26 cellular contexts compared by ENCODE assay signal in the genomic region with DNA sequence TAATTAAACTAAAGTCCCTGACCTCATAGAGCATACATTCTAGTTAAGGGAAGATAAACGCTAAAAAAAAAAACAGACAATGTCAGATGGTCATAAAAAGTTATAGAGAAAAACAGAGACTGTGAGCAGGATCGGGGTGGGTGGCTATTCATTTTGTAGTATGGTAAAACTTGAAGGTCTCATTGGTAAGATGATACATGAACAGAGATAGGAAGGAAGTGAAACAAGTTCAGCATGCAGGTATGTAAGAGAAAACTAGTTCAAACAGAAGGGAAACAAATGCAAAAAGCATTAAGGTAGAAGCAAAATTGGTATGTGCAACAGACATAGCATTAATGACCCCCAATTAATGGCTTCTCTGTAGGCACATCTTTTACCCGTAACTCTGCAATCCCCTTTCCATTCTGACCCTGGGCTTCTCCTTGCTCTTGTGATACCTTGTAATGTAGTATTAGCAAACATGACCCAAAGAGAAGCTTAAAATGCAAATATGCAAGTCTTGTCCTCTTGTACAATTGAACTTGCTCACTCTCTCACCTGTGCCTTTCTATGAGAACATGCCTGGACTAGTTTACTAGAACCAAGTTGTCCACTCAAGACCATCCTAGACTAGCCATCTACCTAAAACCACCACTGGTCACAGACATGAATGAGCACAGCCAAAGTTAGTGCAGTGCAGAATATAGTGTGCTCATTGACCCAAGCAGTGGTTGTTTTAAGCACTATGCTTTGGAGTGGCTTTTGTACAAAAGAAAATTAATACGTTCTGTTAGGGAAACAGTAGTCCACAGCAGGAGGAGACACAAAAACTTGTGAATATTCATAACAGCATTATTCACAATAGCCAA. TPM values are rescaled to one million over a fixed set of nuclear protein-coding genes. Genes with fewer than 3 reads are reported as not detected.
DNase-seq lines count a peak whose midpoint lies in the region; ATAC-seq, FAIRE-seq and TF ChIP-seq lines count a peak whose summit lies in the region.
"Had no signal": no experiment of that assay in that cellular context is flagged by ENCODE, and none has a peak within 500 bp of the region (broad histone marks: within the 10 kb centered on the region; RNA-seq: fewer than 3 reads in every experiment).

No MANE protein-coding gene starts in this region.

- RAD21 ChIA-PET in GM12878 (lab: Charles Lee; ENCODE audit: unreplicated experiment), result interaction anchor here (1.0 kb wide), 1 partner anchor 13 kb away, joined by 4 read pairs; no protein-coding TSS in a partner anchor

- no peak for TF ChIP-seq EP300 in GM12878 (IDR thresholded peaks at IDR 0.05; ENCODE audit: borderline replicate concordance in 1 of 2, control insufficient read depth in 1 of 2, low read depth in 2 of 2, low read length in 2 of 2)

- no TSS peak for BruUV-seq in MCF 10A (replicated peaks; lab: Mats Ljungman, UMichigan)
- no TSS peak for BruUV-seq in GM12878 (replicated peaks; lab: Mats Ljungman, UMichigan)

- no peak for TF ChIP-seq CTCF in MCF 10A (IDR thresholded peaks at IDR 0.05; ENCODE audit: unreplicated experiment)
- no peak for TF ChIP-seq CTCF in breast epithelium (IDR thresholded peaks at IDR 0.05)
- TF ChIP-seq CTCF in GM12878 (IDR thresholded peaks at IDR 0.05 in 2 of 3, conservative IDR thresholded peaks at IDR 0.05 in 1 of 3; ENCODE audit: control insufficient read depth in 2 of 3, extremely low read depth in 1 of 3, insufficient read depth in 1 of 3, low read depth in 3 of 3, low read length in 3 of 3), result no peak

- POLR2A ChIA-PET in MCF 10A (lab: Yijun Ruan, JAX), result interaction anchor here (0.6 to 0.7 kb wide), 2 partner anchors 10 to 909 kb away, joined by 3 to 4 read pairs; a partner anchor contains a TSS
- POLR2A ChIA-PET in GM12878 (lab: Charles Lee), result interaction anchor here (0.6 kb wide), 1 partner anchor 13 kb away, joined by 3 read pairs; no protein-coding TSS in a partner anchor

- H3K36me3 ChIP-seq in breast epithelium, result no peaks in the 10 kb centered on the region
- H3K36me3 ChIP-seq in GM12878 (ENCODE audit: control insufficient read depth in 2 of 2, insufficient read depth in 2 of 2, low read length in 1 of 2), result peaks cover 0 to 1% of the 10 kb centered on the region in 2 experiments; a peak in 2 of 4 replicates
- H3K36me3 ChIP-seq: esophagus squamous epithelium, pancreas had no signal

- H3K27me3 ChIP-seq in breast epithelium, result no peaks in the 10 kb centered on the region
- H3K27me3 ChIP-seq in GM12878 (replicated peaks in 1 of 2; ENCODE audit: control insufficient read depth in 2 of 2, insufficient read depth in 2 of 2, low read length in 1 of 2), result no peaks in the 10 kb centered on the region
- H3K27me3 ChIP-seq: BLaER1, esophagus squamous epithelium, pancreas, testis had no signal

- peaks cover 28% of the 10 kb centered on the region for H3K4me1 Mint-ChIP-seq in MCF 10A (ENCODE audit: insufficient read depth, unreplicated experiment)
- peaks cover 39 to 64% of the 10 kb centered on the region in 2 donors for H3K4me1 Mint-ChIP-seq in stimulated activated naive B cell treated with anti-CD40 and anti-IgM and Interleukin-4, amounts not matched to agents 10 μg/mL and 1 μg/mL and 100 μg/mL, for 72 hours

- no peaks in the 10 kb centered on the region for H3K36me3 Mint-ChIP-seq in MCF 10A (ENCODE audit: insufficient read depth, unreplicated experiment)
- H3K36me3 Mint-ChIP-seq in stimulated activated naive B cell treated with anti-CD40 and anti-IgM and Interleukin-4, amounts not matched to agents 10 μg/mL and 1 μg/mL and 100 μg/mL, for 72 hours, result peaks cover 5 to 22% of the 10 kb centered on the region in 2 donors

- in situ Hi-C loops in GM12878 (cut with MboI), result no loop called here

- no peaks in the 10 kb centered on the region for H4K20me1 ChIP-seq in GM12878 (ENCODE audit: control insufficient read depth, insufficient read depth)

- no peak overlapping the region for H2AFZ ChIP-seq in GM12878 (ENCODE audit: control insufficient read depth, low read depth, low read length)

- H3K27ac ChIP-seq in breast epithelium, result no peak overlapping the region
- no peak overlapping the region; the same call in 1 of the 2 replicates for H3K27ac ChIP-seq in GM12878 (ENCODE audit: control insufficient read depth, insufficient read depth)
- H3K27ac ChIP-seq: BLaER1, esophagus squamous epithelium, pancreas, testis, VCaP had no signal

- peak; percentile 64 for ATAC-seq in HG02678 (IDR thresholded peaks at IDR 0.05; ENCODE audit: unreplicated experiment)
- peak; percentile 62 for ATAC-seq in GM12878
- ATAC-seq in stimulated activated naive B cell treated with anti-CD40 and anti-IgM and Interleukin-4, amounts not matched to agents 10 μg/mL and 1 μg/mL and 100 μg/mL, for 72 hours (replicated peaks), result peak; percentile 68 to 80
- ATAC-seq: naive thymus-derived CD8-positive, alpha-beta T cell; pancreas; sciatic nerve; T-helper 17 cell had no signal

- H3K9me3 ChIP-seq in breast epithelium, result no peaks in the 10 kb centered on the region
- H3K9me3 ChIP-seq in GM12878 (replicated peaks; ENCODE audit: control insufficient read depth, insufficient read depth, low read length), result no peaks in the 10 kb centered on the region; the same call in 2 of the 3 replicates
- H3K9me3 ChIP-seq: esophagus squamous epithelium, pancreas, testis had no signal

- H3K4me1 ChIP-seq in breast epithelium (no peaks in the 10 kb centered on the region), GM12878 (ENCODE audit: control insufficient read depth, insufficient read depth, low read length) (peaks cover 17% of the 10 kb centered on the region)
- H3K4me1 ChIP-seq: testis had no signal

- H3K9ac ChIP-seq in GM12878 (ENCODE audit: control insufficient read depth, insufficient read depth, low read length), result no peak overlapping the region
- H3K9ac ChIP-seq: BLaER1 had no signal

- TF ChIP-seq POLR2A in breast epithelium (IDR thresholded peaks at IDR 0.05) (no peak), GM12878 (IDR thresholded peaks at IDR 0.05; ENCODE audit: low read depth, low read length) (no peak)

- WGBS in GM12878 (ENCODE audit: insufficient coverage, insufficient replicate concordance, low lambda C conversion rate, missing lambda C conversion rate), result 81% methylated on average over 4 of the region's 4 CpGs

- peaks cover 9% of the 10 kb centered on the region for H3K9me3 Mint-ChIP-seq in MCF 10A (ENCODE audit: unreplicated experiment)
- peaks cover 2 to 5% of the 10 kb centered on the region in 2 donors for H3K9me3 Mint-ChIP-seq in stimulated activated naive B cell treated with anti-CD40 and anti-IgM and Interleukin-4, amounts not matched to agents 10 μg/mL and 1 μg/mL and 100 μg/mL, for 72 hours

- peak overlapping the region; percentile 65 for H3K27ac Mint-ChIP-seq in MCF 10A (ENCODE audit: low read depth, unreplicated experiment)
- H3K27ac Mint-ChIP-seq in stimulated activated naive B cell treated with anti-CD40 and anti-IgM and Interleukin-4, amounts not matched to agents 10 μg/mL and 1 μg/mL and 100 μg/mL, for 72 hours, result no peak overlapping the region
- H3K27ac Mint-ChIP-seq: T-helper 17 cell had no signal

- intact Hi-C loops in MCF 10A (cut with micrococcal nuclease) (no loop called here), breast epithelium (cut with DNase I; ENCODE audit: low total_unique reads) (no loop called here), GM12878 (cut with micrococcal nuclease; ENCODE audit: unreplicated experiment) (no loop called here), cardiac septum (cut with DNase I) (no loop called here)

- SMC1A ChIA-PET in GM12878 (lab: Charles Lee; ENCODE audit: uncharacterized antibody, unreplicated experiment), result interaction anchor here (0.5 to 1.4 kb wide), 3 partner anchors 18 to 181 kb away, joined by 3 to 4 read pairs (median 3); no protein-coding TSS in a partner anchor

- peak; percentile 4 for DNase-seq in MCF 10A (ENCODE audit: unreplicated experiment)
- DNase-seq in breast epithelium (ENCODE audit: low spot score in 2 of 2), result no peak
- no peak for DNase-seq in GM12878 (ENCODE audit: low read depth, low spot score)
- DNase-seq in stimulated activated naive B cell treated with anti-CD40 and anti-IgM and Interleukin-4, amounts not matched to agents 10 μg/mL and 1 μg/mL and 100 μg/mL, for 72 hours, result no peak
- no peak for DNase-seq in cardiac septum (ENCODE audit: low spot score)
- DNase-seq in nucleus accumbens (lab: John Stamatoyannopoulos, UW), result no peak
- DNase-seq in activated gamma-delta T cell (lab: John Stamatoyannopoulos, UW), result no peak
- DNase-seq: activated CD4-positive, alpha-beta T cell treated with anti-CD3 and anti-CD28 coated beads, Interleukin-2, amount 50 U/mL, for 4 hours; activated CD8-positive, alpha-beta memory T cell treated with anti-CD3 and anti-CD28 coated beads, Interleukin-2, amount 50 U/mL, for 48 hours; activated gamma-delta T cell treated with Interleukin-2 at 50 U/mL for 16 hours; amygdala; Calu3; effector CD4-positive, alpha-beta T cell; esophagus squamous epithelium; KBM-7; naive thymus-derived CD8-positive, alpha-beta T cell; NCI-H2029 treated with DMSO at 0.1 percent for 48 hours; NK-92 treated with Interleukin-12 subunit alpha and Interleukin-12 subunit beta, amount 100 ng/mL, for 24 hours; pancreas; T-helper 17 cell; testis had no signal

- no peak for FAIRE-seq in GM12878 (lab: Jason Lieb, UNC)
- FAIRE-seq: A204.1, pancreas had no signal

- H3K4me3 ChIP-seq in breast epithelium (no peak overlapping the region), GM12878 (no peak overlapping the region)
- H3K4me3 ChIP-seq: BLaER1, esophagus squamous epithelium, pancreas, testis had no signal

- no peak for TF ChIP-seq RAD21 in GM12878 (IDR thresholded peaks at IDR 0.05; ENCODE audit: insufficient read depth, low read depth, low read length)

- peak overlapping the region; percentile 70 for H3K4me2 ChIP-seq in GM12878 (ENCODE audit: control insufficient read depth, insufficient read depth)
- H3K4me2 ChIP-seq: BLaER1 had no signal

- no peaks in the 10 kb centered on the region for H3K27me3 Mint-ChIP-seq in MCF 10A (ENCODE audit: insufficient read depth, unreplicated experiment)
- no peaks in the 10 kb centered on the region for H3K27me3 Mint-ChIP-seq in stimulated activated naive B cell treated with anti-CD40 and anti-IgM and Interleukin-4, amounts not matched to agents 10 μg/mL and 1 μg/mL and 100 μg/mL, for 72 hours
- H3K27me3 Mint-ChIP-seq: naive thymus-derived CD8-positive, alpha-beta T cell; T-helper 17 cell had no signal

- no peak overlapping the region for H3K4me3 Mint-ChIP-seq in MCF 10A (ENCODE audit: unreplicated experiment)
- no peak overlapping the region for H3K4me3 Mint-ChIP-seq in stimulated activated naive B cell treated with anti-CD40 and anti-IgM and Interleukin-4, amounts not matched to agents 10 μg/mL and 1 μg/mL and 100 μg/mL, for 72 hours
- H3K4me3 Mint-ChIP-seq: T-helper 17 cell had no signal

- H3K79me2 ChIP-seq in GM12878 (ENCODE audit: control insufficient read depth, insufficient read depth, low read length), result peaks cover 4% of the 10 kb centered on the region

- CTCF ChIA-PET in MCF 10A (lab: Yijun Ruan, JAX), result no interaction called here
- CTCF ChIA-PET in GM12878 (lab: Yijun Ruan, JAX), result no interaction called here

RNA-seq across cellular contexts. Expression of a gene that starts 57.0 kb away (rescaled TPM):
- total RNA-seq in MCF 10A (2022), result 32.2 and 33.7 TPM in 2 replicates
- total RNA-seq in breast epithelium, result 100 to 1,000 TPM in 1 of 3 donors, 10 to 100 TPM in 2; 42.1 to 106 (median 64.9) TPM
- 160 and 161 TPM in 2 replicates for total RNA-seq in GM12878 (2013; cell fraction: nucleolus; rRNA removed)
- total RNA-seq in GM12878 (2014; rRNA removed), result 10.8 and 11.8 TPM in 2 replicates
- total RNA-seq in GM12878 (2014; rRNA removed; fragmentation: Illumina TruSeq; extraction: Trizol), result 20.7 TPM in 2 replicates
- total RNA-seq in GM12878 (2021), result 20.2 and 22.1 TPM in 2 replicates
- 5.5 TPM for polyA plus RNA-seq in GM12878 (2011; ENCODE audit: low read depth)
- 31.0 and 37.2 TPM in 2 replicates for polyA plus RNA-seq in GM12878 (2011; rRNA removed)
- 13.8 and 17.2 TPM in 2 replicates for polyA plus RNA-seq in GM12878 (2011; cell fraction: cytosol; rRNA removed)
- polyA plus RNA-seq in GM12878 (2011; cell fraction: nucleus; rRNA removed), result 22.8 and 25.5 TPM in 2 replicates
- polyA plus RNA-seq in GM12878 (2012), result 8.9 and 10.4 TPM in 2 replicates
- 12.6 and 12.8 TPM in 2 replicates for polyA plus RNA-seq in GM12878 (2014; fragmentation: Illumina TruSeq; extraction: Trizol)
- polyA plus RNA-seq in GM12878 (2014; fragmentation: Nextera tagmentation; extraction: Ambion mirVana), result 1 to 10 TPM; 2.6 to 4.0 TPM
- polyA plus RNA-seq in GM12878 (2014; rRNA removed), result 6.8 and 10.2 TPM in 2 replicates
- polyA plus RNA-seq in GM12878 (2016; fragmentation: Nextera tagmentation; extraction: Ambion mirVana), result 10 to 100 TPM in 1 of 2 experiments, 1 to 10 TPM in 1; 7.9 to 10.4 TPM
- polyA minus RNA-seq in GM12878 (2011; rRNA and poly(A)+ RNA removed), result 74.6 and 101 TPM in 2 replicates
- 21.1 and 27.3 TPM in 2 replicates for polyA minus RNA-seq in GM12878 (2011; cell fraction: cytosol; rRNA and poly(A)+ RNA removed)
- 42.2 and 84.2 TPM in 2 replicates for polyA minus RNA-seq in GM12878 (2011; cell fraction: nucleus; rRNA and poly(A)+ RNA removed)
- total RNA-seq in cardiac septum, result 35.0 TPM
